Comparison of ENCODE assay signal across 1 cellular context in the genomic region with DNA sequence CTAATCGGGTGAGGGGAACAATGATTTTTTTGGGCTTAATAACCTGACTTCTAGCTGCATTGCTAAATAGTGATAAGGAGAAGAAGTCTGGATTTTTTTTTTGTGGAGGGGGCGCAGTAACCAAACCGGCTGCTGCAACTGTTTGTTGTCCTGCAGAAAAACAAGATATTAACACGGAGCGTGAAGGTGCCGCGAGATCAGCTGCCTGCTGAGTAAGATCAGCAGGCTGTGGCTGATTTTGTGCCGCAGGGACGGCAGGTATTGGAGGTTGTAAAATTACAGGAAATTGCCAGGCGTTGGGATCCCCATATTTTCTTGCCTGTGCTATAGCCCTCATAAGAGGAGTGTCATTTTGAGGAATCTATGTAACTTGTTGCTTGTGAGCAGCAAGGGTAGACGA.
TF ChIP-seq lines count a peak whose summit lies in the region.

No MANE protein-coding gene starts in this region.

TF ChIP-seq in K562, 482 proteins besides CTCF, POLR2A, EP300 and RAD21 (continued from another document and continues in another):
- TF ChIP-seq, protein P1, sequence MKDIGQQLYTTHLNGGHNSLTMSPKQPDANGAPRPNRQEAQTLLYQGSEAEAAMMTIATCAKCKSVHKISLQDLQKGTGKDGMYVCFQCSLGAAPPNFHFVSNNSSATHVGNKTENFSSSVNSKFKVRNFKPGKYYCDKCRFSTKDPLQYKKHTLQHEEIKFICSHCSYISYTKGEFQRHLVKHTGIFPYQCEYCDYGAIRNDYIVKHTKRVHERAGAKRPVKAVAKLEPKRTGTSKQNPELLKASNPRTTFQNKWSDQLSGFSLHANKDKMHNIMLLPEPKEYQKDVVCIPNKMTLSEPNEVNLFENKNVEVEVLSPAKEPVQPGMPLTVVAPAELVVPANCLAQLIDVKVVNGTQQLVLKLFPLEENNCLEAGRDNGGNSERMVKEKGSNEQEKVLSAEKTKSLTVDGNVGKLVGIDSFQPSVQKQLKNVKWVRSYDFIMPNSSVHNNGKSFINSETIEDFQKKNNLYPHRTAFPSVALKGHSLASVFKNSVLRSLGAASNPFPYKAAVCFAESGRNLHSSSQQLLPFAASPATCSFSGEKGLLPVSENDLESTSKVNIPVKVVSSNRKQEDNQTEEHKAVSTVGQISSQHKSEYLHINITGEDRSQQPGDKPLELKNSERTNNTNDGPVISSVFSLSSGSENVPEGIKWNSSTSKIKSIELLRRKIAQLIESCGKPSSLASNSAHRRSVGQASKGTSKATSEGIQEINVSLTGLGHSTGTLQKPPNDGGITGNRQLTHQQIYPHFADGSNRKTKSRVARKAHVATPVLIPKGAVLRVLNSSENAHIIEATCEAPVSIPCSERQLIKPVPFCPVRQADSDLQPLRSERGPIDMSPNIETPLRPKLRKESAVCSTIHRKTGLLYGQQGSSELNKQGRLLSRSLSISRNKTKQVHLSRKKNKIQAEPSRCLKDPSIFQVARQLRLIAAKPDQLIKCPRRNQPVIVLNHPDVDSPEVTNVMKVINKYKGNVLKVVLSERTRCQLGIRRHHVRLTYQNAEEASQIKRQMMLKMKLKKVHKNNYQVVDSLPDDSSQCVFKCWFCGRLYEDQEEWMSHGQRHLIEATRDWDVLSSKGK (CRISPR knock-in tag; IDR thresholded peaks at IDR 0.05), result no peak
- TF ChIP-seq LARP7 (IDR thresholded peaks at IDR 0.05) (no peak), CHD2 (IDR thresholded peaks at IDR 0.05; ENCODE audit: low read depth, low read length) (peak; percentile 65), IRF2 (CRISPR knock-in tag; IDR thresholded peaks at IDR 0.05) (no peak), HNRNPL (IDR thresholded peaks at IDR 0.05; ENCODE audit: low read depth, low read length) (no peak), ZNF436 (CRISPR knock-in tag; IDR thresholded peaks at IDR 0.05) (no peak), SNRNP70 (optimal IDR thresholded peaks at IDR 0.05; ENCODE audit: low read depth, low read length) (no peak), KLF16 (IDR thresholded peaks at IDR 0.05) (no peak), BCL6 (CRISPR knock-in tag; IDR thresholded peaks at IDR 0.05) (no peak), PCBP1 (IDR thresholded peaks at IDR 0.05; ENCODE audit: low read depth, low read length, poor library complexity, severe bottlenecking) (no peak), CREB1 (IDR thresholded peaks at IDR 0.05) (no peak), CREB1 (CRISPR knock-in tag; IDR thresholded peaks at IDR 0.05) (no peak), CHD4 (IDR thresholded peaks at IDR 0.05; ENCODE audit: insufficient read depth, insufficient replicate concordance, low read depth, low read length, poor library complexity, severe bottlenecking) (no peak), RBBP5 (IDR thresholded peaks at IDR 0.05; ENCODE audit: borderline replicate concordance, insufficient read depth, low read length, poor library complexity, severe bottlenecking) (peak; percentile 37), RB1 (IDR thresholded peaks at IDR 0.05; ENCODE audit: low read depth) (no peak), SRSF1 (IDR thresholded peaks at IDR 0.05; ENCODE audit: low read depth, low read length) (no peak), BHLHE40 (IDR thresholded peaks at IDR 0.05; ENCODE audit: low read length) (peak; percentile 25; the same call in 1 of the 2 replicates), ZNF140 (CRISPR knock-in tag; IDR thresholded peaks at IDR 0.05) (no peak), ZNF197 (CRISPR knock-in tag; IDR thresholded peaks at IDR 0.05; ENCODE audit: low read depth) (no peak), NFE2 (IDR thresholded peaks at IDR 0.05; ENCODE audit: low read depth) (no peak), NONO (IDR thresholded peaks at IDR 0.05; ENCODE audit: low read depth in 2 of 2, low read length in 1 of 2) (no peak), RCOR1 (IDR thresholded peaks at IDR 0.05; ENCODE audit: borderline replicate concordance in 1 of 2, low read depth in 2 of 2, low read length in 2 of 2) (peak in 1 of 2 experiments; percentile 35; a peak in 1 of 4 replicates), PTTG1 (tag; IDR thresholded peaks at IDR 0.05; ENCODE audit: low read depth) (no peak), ZNF217 (CRISPR knock-in tag; IDR thresholded peaks at IDR 0.05) (no peak), ZNF830 (CRISPR knock-in tag; IDR thresholded peaks at IDR 0.05) (no peak), BMI1 (IDR thresholded peaks at IDR 0.05; ENCODE audit: low read length) (no peak), KDM1A (IDR thresholded peaks at IDR 0.05) (no peak)
- TF ChIP-seq, protein P2, sequence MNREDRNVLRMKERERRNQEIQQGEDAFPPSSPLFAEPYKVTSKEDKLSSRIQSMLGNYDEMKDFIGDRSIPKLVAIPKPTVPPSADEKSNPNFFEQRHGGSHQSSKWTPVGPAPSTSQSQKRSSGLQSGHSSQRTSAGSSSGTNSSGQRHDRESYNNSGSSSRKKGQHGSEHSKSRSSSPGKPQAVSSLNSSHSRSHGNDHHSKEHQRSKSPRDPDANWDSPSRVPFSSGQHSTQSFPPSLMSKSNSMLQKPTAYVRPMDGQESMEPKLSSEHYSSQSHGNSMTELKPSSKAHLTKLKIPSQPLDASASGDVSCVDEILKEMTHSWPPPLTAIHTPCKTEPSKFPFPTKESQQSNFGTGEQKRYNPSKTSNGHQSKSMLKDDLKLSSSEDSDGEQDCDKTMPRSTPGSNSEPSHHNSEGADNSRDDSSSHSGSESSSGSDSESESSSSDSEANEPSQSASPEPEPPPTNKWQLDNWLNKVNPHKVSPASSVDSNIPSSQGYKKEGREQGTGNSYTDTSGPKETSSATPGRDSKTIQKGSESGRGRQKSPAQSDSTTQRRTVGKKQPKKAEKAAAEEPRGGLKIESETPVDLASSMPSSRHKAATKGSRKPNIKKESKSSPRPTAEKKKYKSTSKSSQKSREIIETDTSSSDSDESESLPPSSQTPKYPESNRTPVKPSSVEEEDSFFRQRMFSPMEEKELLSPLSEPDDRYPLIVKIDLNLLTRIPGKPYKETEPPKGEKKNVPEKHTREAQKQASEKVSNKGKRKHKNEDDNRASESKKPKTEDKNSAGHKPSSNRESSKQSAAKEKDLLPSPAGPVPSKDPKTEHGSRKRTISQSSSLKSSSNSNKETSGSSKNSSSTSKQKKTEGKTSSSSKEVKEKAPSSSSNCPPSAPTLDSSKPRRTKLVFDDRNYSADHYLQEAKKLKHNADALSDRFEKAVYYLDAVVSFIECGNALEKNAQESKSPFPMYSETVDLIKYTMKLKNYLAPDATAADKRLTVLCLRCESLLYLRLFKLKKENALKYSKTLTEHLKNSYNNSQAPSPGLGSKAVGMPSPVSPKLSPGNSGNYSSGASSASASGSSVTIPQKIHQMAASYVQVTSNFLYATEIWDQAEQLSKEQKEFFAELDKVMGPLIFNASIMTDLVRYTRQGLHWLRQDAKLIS (CRISPR knock-in tag; IDR thresholded peaks at IDR 0.05), result no peak
- TF ChIP-seq, protein P3, sequence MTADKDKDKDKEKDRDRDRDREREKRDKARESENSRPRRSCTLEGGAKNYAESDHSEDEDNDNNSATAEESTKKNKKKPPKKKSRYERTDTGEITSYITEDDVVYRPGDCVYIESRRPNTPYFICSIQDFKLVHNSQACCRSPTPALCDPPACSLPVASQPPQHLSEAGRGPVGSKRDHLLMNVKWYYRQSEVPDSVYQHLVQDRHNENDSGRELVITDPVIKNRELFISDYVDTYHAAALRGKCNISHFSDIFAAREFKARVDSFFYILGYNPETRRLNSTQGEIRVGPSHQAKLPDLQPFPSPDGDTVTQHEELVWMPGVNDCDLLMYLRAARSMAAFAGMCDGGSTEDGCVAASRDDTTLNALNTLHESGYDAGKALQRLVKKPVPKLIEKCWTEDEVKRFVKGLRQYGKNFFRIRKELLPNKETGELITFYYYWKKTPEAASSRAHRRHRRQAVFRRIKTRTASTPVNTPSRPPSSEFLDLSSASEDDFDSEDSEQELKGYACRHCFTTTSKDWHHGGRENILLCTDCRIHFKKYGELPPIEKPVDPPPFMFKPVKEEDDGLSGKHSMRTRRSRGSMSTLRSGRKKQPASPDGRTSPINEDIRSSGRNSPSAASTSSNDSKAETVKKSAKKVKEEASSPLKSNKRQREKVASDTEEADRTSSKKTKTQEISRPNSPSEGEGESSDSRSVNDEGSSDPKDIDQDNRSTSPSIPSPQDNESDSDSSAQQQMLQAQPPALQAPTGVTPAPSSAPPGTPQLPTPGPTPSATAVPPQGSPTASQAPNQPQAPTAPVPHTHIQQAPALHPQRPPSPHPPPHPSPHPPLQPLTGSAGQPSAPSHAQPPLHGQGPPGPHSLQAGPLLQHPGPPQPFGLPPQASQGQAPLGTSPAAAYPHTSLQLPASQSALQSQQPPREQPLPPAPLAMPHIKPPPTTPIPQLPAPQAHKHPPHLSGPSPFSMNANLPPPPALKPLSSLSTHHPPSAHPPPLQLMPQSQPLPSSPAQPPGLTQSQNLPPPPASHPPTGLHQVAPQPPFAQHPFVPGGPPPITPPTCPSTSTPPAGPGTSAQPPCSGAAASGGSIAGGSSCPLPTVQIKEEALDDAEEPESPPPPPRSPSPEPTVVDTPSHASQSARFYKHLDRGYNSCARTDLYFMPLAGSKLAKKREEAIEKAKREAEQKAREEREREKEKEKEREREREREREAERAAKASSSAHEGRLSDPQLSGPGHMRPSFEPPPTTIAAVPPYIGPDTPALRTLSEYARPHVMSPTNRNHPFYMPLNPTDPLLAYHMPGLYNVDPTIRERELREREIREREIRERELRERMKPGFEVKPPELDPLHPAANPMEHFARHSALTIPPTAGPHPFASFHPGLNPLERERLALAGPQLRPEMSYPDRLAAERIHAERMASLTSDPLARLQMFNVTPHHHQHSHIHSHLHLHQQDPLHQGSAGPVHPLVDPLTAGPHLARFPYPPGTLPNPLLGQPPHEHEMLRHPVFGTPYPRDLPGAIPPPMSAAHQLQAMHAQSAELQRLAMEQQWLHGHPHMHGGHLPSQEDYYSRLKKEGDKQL (CRISPR knock-in tag; IDR thresholded peaks at IDR 0.05; ENCODE audit: borderline replicate concordance), result no peak
- TF ChIP-seq, protein P4, sequence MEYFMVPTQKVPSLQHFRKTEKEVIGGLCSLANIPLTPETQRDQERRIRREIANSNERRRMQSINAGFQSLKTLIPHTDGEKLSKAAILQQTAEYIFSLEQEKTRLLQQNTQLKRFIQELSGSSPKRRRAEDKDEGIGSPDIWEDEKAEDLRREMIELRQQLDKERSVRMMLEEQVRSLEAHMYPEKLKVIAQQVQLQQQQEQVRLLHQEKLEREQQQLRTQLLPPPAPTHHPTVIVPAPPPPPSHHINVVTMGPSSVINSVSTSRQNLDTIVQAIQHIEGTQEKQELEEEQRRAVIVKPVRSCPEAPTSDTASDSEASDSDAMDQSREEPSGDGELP (CRISPR knock-in tag; IDR thresholded peaks at IDR 0.05; ENCODE audit: borderline replicate concordance), result peak; percentile 71
- TF ChIP-seq, protein P5, sequence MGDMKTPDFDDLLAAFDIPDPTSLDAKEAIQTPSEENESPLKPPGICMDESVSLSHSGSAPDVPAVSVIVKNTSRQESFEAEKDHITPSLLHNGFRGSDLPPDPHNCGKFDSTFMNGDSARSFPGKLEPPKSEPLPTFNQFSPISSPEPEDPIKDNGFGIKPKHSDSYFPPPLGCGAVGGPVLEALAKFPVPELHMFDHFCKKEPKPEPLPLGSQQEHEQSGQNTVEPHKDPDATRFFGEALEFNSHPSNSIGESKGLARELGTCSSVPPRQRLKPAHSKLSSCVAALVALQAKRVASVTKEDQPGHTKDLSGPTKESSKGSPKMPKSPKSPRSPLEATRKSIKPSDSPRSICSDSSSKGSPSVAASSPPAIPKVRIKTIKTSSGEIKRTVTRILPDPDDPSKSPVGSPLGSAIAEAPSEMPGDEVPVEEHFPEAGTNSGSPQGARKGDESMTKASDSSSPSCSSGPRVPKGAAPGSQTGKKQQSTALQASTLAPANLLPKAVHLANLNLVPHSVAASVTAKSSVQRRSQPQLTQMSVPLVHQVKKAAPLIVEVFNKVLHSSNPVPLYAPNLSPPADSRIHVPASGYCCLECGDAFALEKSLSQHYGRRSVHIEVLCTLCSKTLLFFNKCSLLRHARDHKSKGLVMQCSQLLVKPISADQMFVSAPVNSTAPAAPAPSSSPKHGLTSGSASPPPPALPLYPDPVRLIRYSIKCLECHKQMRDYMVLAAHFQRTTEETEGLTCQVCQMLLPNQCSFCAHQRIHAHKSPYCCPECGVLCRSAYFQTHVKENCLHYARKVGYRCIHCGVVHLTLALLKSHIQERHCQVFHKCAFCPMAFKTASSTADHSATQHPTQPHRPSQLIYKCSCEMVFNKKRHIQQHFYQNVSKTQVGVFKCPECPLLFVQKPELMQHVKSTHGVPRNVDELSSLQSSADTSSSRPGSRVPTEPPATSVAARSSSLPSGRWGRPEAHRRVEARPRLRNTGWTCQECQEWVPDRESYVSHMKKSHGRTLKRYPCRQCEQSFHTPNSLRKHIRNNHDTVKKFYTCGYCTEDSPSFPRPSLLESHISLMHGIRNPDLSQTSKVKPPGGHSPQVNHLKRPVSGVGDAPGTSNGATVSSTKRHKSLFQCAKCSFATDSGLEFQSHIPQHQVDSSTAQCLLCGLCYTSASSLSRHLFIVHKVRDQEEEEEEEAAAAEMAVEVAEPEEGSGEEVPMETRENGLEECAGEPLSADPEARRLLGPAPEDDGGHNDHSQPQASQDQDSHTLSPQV (IDR thresholded peaks at IDR 0.05), result peak; percentile 16; the same call in 1 of the 2 replicates
- TF ChIP-seq, protein P6, sequence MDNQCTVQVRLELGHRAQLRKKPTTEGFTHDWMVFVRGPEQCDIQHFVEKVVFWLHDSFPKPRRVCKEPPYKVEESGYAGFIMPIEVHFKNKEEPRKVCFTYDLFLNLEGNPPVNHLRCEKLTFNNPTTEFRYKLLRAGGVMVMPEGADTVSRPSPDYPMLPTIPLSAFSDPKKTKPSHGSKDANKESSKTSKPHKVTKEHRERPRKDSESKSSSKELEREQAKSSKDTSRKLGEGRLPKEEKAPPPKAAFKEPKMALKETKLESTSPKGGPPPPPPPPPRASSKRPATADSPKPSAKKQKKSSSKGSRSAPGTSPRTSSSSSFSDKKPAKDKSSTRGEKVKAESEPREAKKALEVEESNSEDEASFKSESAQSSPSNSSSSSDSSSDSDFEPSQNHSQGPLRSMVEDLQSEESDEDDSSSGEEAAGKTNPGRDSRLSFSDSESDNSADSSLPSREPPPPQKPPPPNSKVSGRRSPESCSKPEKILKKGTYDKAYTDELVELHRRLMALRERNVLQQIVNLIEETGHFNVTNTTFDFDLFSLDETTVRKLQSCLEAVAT (IDR thresholded peaks at IDR 0.05), result no peak
- TF ChIP-seq, protein P7, sequence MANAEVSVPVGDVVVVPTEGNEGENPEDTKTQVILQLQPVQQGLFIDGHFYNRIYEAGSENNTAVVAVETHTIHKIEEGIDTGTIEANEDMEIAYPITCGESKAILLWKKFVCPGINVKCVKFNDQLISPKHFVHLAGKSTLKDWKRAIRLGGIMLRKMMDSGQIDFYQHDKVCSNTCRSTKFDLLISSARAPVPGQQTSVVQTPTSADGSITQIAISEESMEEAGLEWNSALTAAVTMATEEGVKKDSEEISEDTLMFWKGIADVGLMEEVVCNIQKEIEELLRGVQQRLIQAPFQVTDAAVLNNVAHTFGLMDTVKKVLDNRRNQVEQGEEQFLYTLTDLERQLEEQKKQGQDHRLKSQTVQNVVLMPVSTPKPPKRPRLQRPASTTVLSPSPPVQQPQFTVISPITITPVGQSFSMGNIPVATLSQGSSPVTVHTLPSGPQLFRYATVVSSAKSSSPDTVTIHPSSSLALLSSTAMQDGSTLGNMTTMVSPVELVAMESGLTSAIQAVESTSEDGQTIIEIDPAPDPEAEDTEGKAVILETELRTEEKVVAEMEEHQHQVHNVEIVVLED (CRISPR knock-in tag; IDR thresholded peaks at IDR 0.05), result peak; percentile 4; the same call in 1 of the 2 replicates
- TF ChIP-seq, protein P8, sequence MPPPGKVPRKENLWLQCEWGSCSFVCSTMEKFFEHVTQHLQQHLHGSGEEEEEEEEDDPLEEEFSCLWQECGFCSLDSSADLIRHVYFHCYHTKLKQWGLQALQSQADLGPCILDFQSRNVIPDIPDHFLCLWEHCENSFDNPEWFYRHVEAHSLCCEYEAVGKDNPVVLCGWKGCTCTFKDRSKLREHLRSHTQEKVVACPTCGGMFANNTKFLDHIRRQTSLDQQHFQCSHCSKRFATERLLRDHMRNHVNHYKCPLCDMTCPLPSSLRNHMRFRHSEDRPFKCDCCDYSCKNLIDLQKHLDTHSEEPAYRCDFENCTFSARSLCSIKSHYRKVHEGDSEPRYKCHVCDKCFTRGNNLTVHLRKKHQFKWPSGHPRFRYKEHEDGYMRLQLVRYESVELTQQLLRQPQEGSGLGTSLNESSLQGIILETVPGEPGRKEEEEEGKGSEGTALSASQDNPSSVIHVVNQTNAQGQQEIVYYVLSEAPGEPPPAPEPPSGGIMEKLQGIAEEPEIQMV (tag; conservative IDR thresholded peaks at IDR 0.05; ENCODE audit: low read depth), result no peak
